Comparison of ENCODE assay signal across 21 cellular contexts in genomic region chr13:91135376-91135775, GRCh38.
"Had no signal": no experiment of that assay in that cellular context is flagged by ENCODE, and none has a peak within 500 bp of the region (broad histone marks: within the 10 kb centered on the region; RNA-seq: fewer than 3 reads in every experiment).

No MANE protein-coding gene starts in this region.

- H3K9me3 Mint-ChIP-seq: immature natural killer cell; natural killer cell; stimulated activated effector memory CD8-positive, alpha-beta T cell treated with anti-CD3 and anti-CD28 coated beads, Interleukin-12 subunit alpha, Interleukin-12 subunit beta, amount 100 ng/mL, for 72 hours had no signal

- H3K4me1 ChIP-seq: colonic mucosa, upper lobe of right lung, vagina had no signal

- H3K4me3 ChIP-seq: colonic mucosa, tibial artery, upper lobe of right lung, vagina had no signal

- H3K27ac Mint-ChIP-seq: immature natural killer cell; mesothelial cell of epicardium; natural killer cell; stimulated activated effector memory CD8-positive, alpha-beta T cell treated with anti-CD3 and anti-CD28 coated beads, Interleukin-12 subunit alpha, Interleukin-12 subunit beta, amount 100 ng/mL, for 72 hours had no signal

- H3K36me3 ChIP-seq: colonic mucosa, neutrophil, tibial artery, upper lobe of right lung, vagina had no signal

- FAIRE-seq: endometrium, frontal cortex had no signal

- H3K4me1 Mint-ChIP-seq: immature natural killer cell; natural killer cell; stimulated activated effector memory CD8-positive, alpha-beta T cell treated with anti-CD3 and anti-CD28 coated beads, Interleukin-12 subunit alpha, Interleukin-12 subunit beta, amount 100 ng/mL, for 72 hours had no signal

- DNase-seq: caudate nucleus; colonic mucosa; effector CD8-positive, alpha-beta T cell; immature natural killer cell; mammary epithelial cell; natural killer cell; posterior cingulate gyrus; right cardiac atrium; stimulated activated CD4-positive, alpha-beta T cell treated with anti-CD3 and anti-CD28 coated beads, Interleukin-4, amount 100 ng/mL, for 1 hour; stimulated activated CD8-positive, alpha-beta memory T cell treated with anti-CD3 and anti-CD28 coated beads, Interleukin-4, amount 100 ng/mL, for 48 hours; stimulated activated naive CD8-positive, alpha-beta T cell treated with anti-CD3 and anti-CD28 coated beads, Interleukin-15, Interleukin-2, amounts not matched to agents 100 U/mL and 50 U/mL, for 24 hours; tibial artery; upper lobe of right lung had no signal

- H3K4me3 Mint-ChIP-seq: immature natural killer cell; mesothelial cell of epicardium; natural killer cell; stimulated activated effector memory CD8-positive, alpha-beta T cell treated with anti-CD3 and anti-CD28 coated beads, Interleukin-12 subunit alpha, Interleukin-12 subunit beta, amount 100 ng/mL, for 72 hours had no signal

- ATAC-seq: esophagus mucosa; left lobe of liver; natural killer cell; right cardiac atrium; stimulated activated effector memory CD8-positive, alpha-beta T cell treated with anti-CD3 and anti-CD28 coated beads, Interleukin-12 subunit alpha, Interleukin-12 subunit beta, amount 100 ng/mL, for 72 hours; stimulated activated naive CD8-positive, alpha-beta T cell treated with anti-CD3 and anti-CD28 coated beads, Interleukin-15, Interleukin-2, amounts not matched to agents 100 U/mL and 50 U/mL, for 24 hours; upper lobe of right lung had no signal

- H3K9me3 ChIP-seq: colonic mucosa, neutrophil, tibial artery, upper lobe of right lung, vagina had no signal

- H3K36me3 Mint-ChIP-seq: immature natural killer cell; mesothelial cell of epicardium; natural killer cell; stimulated activated effector memory CD8-positive, alpha-beta T cell treated with anti-CD3 and anti-CD28 coated beads, Interleukin-12 subunit alpha, Interleukin-12 subunit beta, amount 100 ng/mL, for 72 hours had no signal

- H3K27me3 ChIP-seq: colonic mucosa, neutrophil, tibial artery, upper lobe of right lung, vagina had no signal

- H3K27ac ChIP-seq: colonic mucosa, neutrophil, tibial artery, upper lobe of right lung, vagina had no signal
